ENCODE assay signal across 32 cellular contexts in genomic region chr12:414841-415240, GRCh38. TPM values are rescaled to one million over a fixed set of nuclear protein-coding genes. Genes with fewer than 3 reads are reported as not detected.
"Had no signal": no experiment of that assay in that cellular context is flagged by ENCODE, and none has a peak within 500 bp of the region (broad histone marks: within the 10 kb centered on the region; RNA-seq: fewer than 3 reads in every experiment).

No MANE protein-coding gene starts in this region.

- ATAC-seq: activated CD4-positive, alpha-beta T cell treated with anti-CD3 and anti-CD28 coated beads for 36 hours; activated CD8-positive, alpha-beta memory T cell treated with anti-CD3 and anti-CD28 coated beads, Interleukin-2, amount 10 ng/mL, durations not matched to agents 7 days and 5 days; activated CD8-positive, alpha-beta T cell treated with anti-CD3 and anti-CD28 coated beads, Interleukin-2, amount 10 ng/mL, durations not matched to agents 7 days and 5 days; activated naive CD8-positive, alpha-beta T cell treated with anti-CD3 and anti-CD28 coated beads, Interleukin-2, amount 50 U/mL, for 24 hours; body of pancreas; gastroesophageal sphincter; heart right ventricle had no signal

- H3K4me3 Mint-ChIP-seq: activated CD4-positive, alpha-beta memory T cell treated with anti-CD3 and anti-CD28 coated beads for 36 hours; activated CD4-positive, alpha-beta T cell treated with anti-CD3 and anti-CD28 coated beads for 36 hours; activated CD4-positive, alpha-beta T cell treated with anti-CD3 and anti-CD28 coated beads, Interleukin-2, amount 10 ng/mL, durations not matched to agents 24 days and 14 days; activated CD8-positive, alpha-beta memory T cell treated with anti-CD3 and anti-CD28 coated beads, Interleukin-2, amount 10 ng/mL, durations not matched to agents 7 days and 5 days; activated CD8-positive, alpha-beta T cell treated with anti-CD3 and anti-CD28 coated beads, Interleukin-2, amount 10 ng/mL, durations not matched to agents 7 days and 5 days; activated naive CD4-positive, alpha-beta T cell treated with anti-CD3 and anti-CD28 coated beads for 36 hours; activated naive CD4-positive, alpha-beta T cell treated with anti-CD3 and anti-CD28 coated beads, Interleukin-2, amount 50 U/mL, for 24 hours; activated naive CD8-positive, alpha-beta T cell treated with anti-CD3 and anti-CD28 coated beads for 36 hours; activated naive CD8-positive, alpha-beta T cell treated with anti-CD3 and anti-CD28 coated beads, Interleukin-2, amount 50 U/mL, for 24 hours; activated T-helper 1 cell treated with anti-CD3 and anti-CD28 coated beads, Interleukin-12 subunit alpha, Interleukin-12 subunit beta, Interleukin-2, Interleukin-4 antibody, amounts not matched to agents 30 ng/mL and 10 ng/mL and 1 ng/mL, durations not matched to agents 14 hours and 24 hours and 36 hours; endodermal cell had no signal

- H3K27ac ChIP-seq: adrenal gland, body of pancreas, colonic mucosa, esophagus muscularis mucosa, gastroesophageal sphincter, heart right ventricle had no signal

- H3K27me3 ChIP-seq: adrenal gland, body of pancreas, colonic mucosa, esophagus muscularis mucosa, gastroesophageal sphincter, heart right ventricle had no signal

- H3K27me3 Mint-ChIP-seq: activated CD4-positive, alpha-beta memory T cell treated with anti-CD3 and anti-CD28 coated beads for 36 hours; activated CD4-positive, alpha-beta T cell treated with anti-CD3 and anti-CD28 coated beads for 36 hours; activated CD4-positive, alpha-beta T cell treated with anti-CD3 and anti-CD28 coated beads, Interleukin-2, amount 10 ng/mL, durations not matched to agents 24 days and 14 days; activated CD8-positive, alpha-beta memory T cell treated with anti-CD3 and anti-CD28 coated beads, Interleukin-2, amount 10 ng/mL, durations not matched to agents 7 days and 5 days; activated naive CD4-positive, alpha-beta T cell treated with anti-CD3 and anti-CD28 coated beads, Interleukin-2, amount 50 U/mL, for 24 hours; activated naive CD8-positive, alpha-beta T cell treated with anti-CD3 and anti-CD28 coated beads for 36 hours; activated naive CD8-positive, alpha-beta T cell treated with anti-CD3 and anti-CD28 coated beads, Interleukin-2, amount 50 U/mL, for 24 hours had no signal

- H3K4me1 ChIP-seq: adrenal gland, body of pancreas, colonic mucosa, esophagus muscularis mucosa, gastroesophageal sphincter, heart right ventricle had no signal

- DNase-seq: activated CD4-positive, alpha-beta memory T cell treated with anti-CD3 and anti-CD28 coated beads for 36 hours; activated CD4-positive, alpha-beta T cell treated with anti-CD3 and anti-CD28 coated beads for 36 hours; activated CD4-positive, alpha-beta T cell treated with anti-CD3 and anti-CD28 coated beads, Interleukin-2, amount 10 ng/mL, durations not matched to agents 24 days and 14 days; activated CD4-positive, CD25-positive, alpha-beta regulatory T cell; activated CD4-positive, CD25-positive, alpha-beta regulatory T cell treated with anti-CD3 and anti-CD28 coated beads, Interleukin-2, amount 50 U/mL, for 72 hours; activated CD8-positive, alpha-beta memory T cell treated with anti-CD3 and anti-CD28 coated beads, Interleukin-2, amount 10 ng/mL, durations not matched to agents 7 days and 5 days; activated CD8-positive, alpha-beta memory T cell treated with anti-CD3 and anti-CD28 coated beads, Interleukin-2, amount 50 U/mL, for 4 hours; activated CD8-positive, alpha-beta T cell treated with anti-CD3 and anti-CD28 coated beads, Interleukin-2, amount 10 ng/mL, durations not matched to agents 7 days and 5 days; activated effector memory CD4-positive, alpha-beta T cell treated with anti-CD3 and anti-CD28 coated beads, Interleukin-2, amount 50 U/mL, for 16 hours; activated naive CD4-positive, alpha-beta T cell treated with anti-CD3 and anti-CD28 coated beads for 36 hours; activated naive CD8-positive, alpha-beta T cell treated with anti-CD3 and anti-CD28 coated beads for 36 hours; activated naive CD8-positive, alpha-beta T cell treated with anti-CD3 and anti-CD28 coated beads, Interleukin-2, amount 50 U/mL, for 24 hours; activated T-cell treated with anti-CD3 and anti-CD28 coated beads, Interleukin-2, amount 50 U/mL, for 1 hour; activated T-cell treated with anti-CD3 and anti-CD28 coated beads, Interleukin-2, amount 50 U/mL, for 48 hours; adrenal gland; amygdala; aorta; body of pancreas; caudate nucleus; cerebellar nuclear complex; colonic mucosa; effector memory CD4-positive, alpha-beta T cell; endodermal cell; erythroblast; foreskin melanocyte; heart right ventricle had no signal

- H3K4me1 Mint-ChIP-seq: activated CD4-positive, alpha-beta T cell treated with anti-CD3 and anti-CD28 coated beads for 36 hours; activated CD4-positive, alpha-beta T cell treated with anti-CD3 and anti-CD28 coated beads, Interleukin-2, amount 10 ng/mL, durations not matched to agents 24 days and 14 days; activated CD8-positive, alpha-beta memory T cell treated with anti-CD3 and anti-CD28 coated beads, Interleukin-2, amount 10 ng/mL, durations not matched to agents 7 days and 5 days; activated naive CD4-positive, alpha-beta T cell treated with anti-CD3 and anti-CD28 coated beads, Interleukin-2, amount 50 U/mL, for 24 hours; activated naive CD8-positive, alpha-beta T cell treated with anti-CD3 and anti-CD28 coated beads for 36 hours; activated naive CD8-positive, alpha-beta T cell treated with anti-CD3 and anti-CD28 coated beads, Interleukin-2, amount 50 U/mL, for 24 hours; endodermal cell had no signal

- H3K4me3 ChIP-seq: adrenal gland, body of pancreas, colonic mucosa, esophagus muscularis mucosa, gastroesophageal sphincter, heart right ventricle had no signal

- H3K36me3 ChIP-seq: colonic mucosa had no signal

- H3K27ac Mint-ChIP-seq: activated CD4-positive, alpha-beta memory T cell treated with anti-CD3 and anti-CD28 coated beads for 36 hours; activated CD4-positive, alpha-beta T cell treated with anti-CD3 and anti-CD28 coated beads for 36 hours; activated CD4-positive, alpha-beta T cell treated with anti-CD3 and anti-CD28 coated beads, Interleukin-2, amount 10 ng/mL, durations not matched to agents 24 days and 14 days; activated CD8-positive, alpha-beta memory T cell treated with anti-CD3 and anti-CD28 coated beads, Interleukin-2, amount 10 ng/mL, durations not matched to agents 7 days and 5 days; activated CD8-positive, alpha-beta T cell treated with anti-CD3 and anti-CD28 coated beads, Interleukin-2, amount 10 ng/mL, durations not matched to agents 7 days and 5 days; activated naive CD4-positive, alpha-beta T cell treated with anti-CD3 and anti-CD28 coated beads for 36 hours; activated naive CD4-positive, alpha-beta T cell treated with anti-CD3 and anti-CD28 coated beads, Interleukin-2, amount 50 U/mL, for 24 hours; activated naive CD8-positive, alpha-beta T cell treated with anti-CD3 and anti-CD28 coated beads for 36 hours; activated naive CD8-positive, alpha-beta T cell treated with anti-CD3 and anti-CD28 coated beads, Interleukin-2, amount 50 U/mL, for 24 hours; activated T-helper 1 cell treated with anti-CD3 and anti-CD28 coated beads, Interleukin-12 subunit alpha, Interleukin-12 subunit beta, Interleukin-2, Interleukin-4 antibody, amounts not matched to agents 30 ng/mL and 10 ng/mL and 1 ng/mL, durations not matched to agents 14 hours and 24 hours and 36 hours; activated T-helper 2 cell treated with anti-CD3 and anti-CD28 coated beads, Interferon-gamma antibody, Interleukin-2, Interleukin-4, amounts not matched to agents 10 μg/mL and 5 μg/mL and 100 μg/mL, durations not matched to agents 14 hours and 24 hours and 36 hours; endodermal cell had no signal

- H3K9me3 Mint-ChIP-seq: activated CD4-positive, alpha-beta memory T cell treated with anti-CD3 and anti-CD28 coated beads for 36 hours; activated CD4-positive, alpha-beta T cell treated with anti-CD3 and anti-CD28 coated beads, Interleukin-2, amount 10 ng/mL, durations not matched to agents 24 days and 14 days; activated naive CD4-positive, alpha-beta T cell treated with anti-CD3 and anti-CD28 coated beads for 36 hours; activated naive CD4-positive, alpha-beta T cell treated with anti-CD3 and anti-CD28 coated beads, Interleukin-2, amount 50 U/mL, for 24 hours; activated naive CD8-positive, alpha-beta T cell treated with anti-CD3 and anti-CD28 coated beads for 36 hours; activated naive CD8-positive, alpha-beta T cell treated with anti-CD3 and anti-CD28 coated beads, Interleukin-2, amount 50 U/mL, for 24 hours; activated T-helper 1 cell treated with anti-CD3 and anti-CD28 coated beads, Interleukin-12 subunit alpha, Interleukin-12 subunit beta, Interleukin-2, Interleukin-4 antibody, amounts not matched to agents 30 ng/mL and 10 ng/mL and 1 ng/mL, durations not matched to agents 14 hours and 24 hours and 36 hours; activated T-helper 2 cell treated with anti-CD3 and anti-CD28 coated beads, Interferon-gamma antibody, Interleukin-2, Interleukin-4, amounts not matched to agents 10 μg/mL and 5 μg/mL and 100 μg/mL, durations not matched to agents 14 hours and 24 hours and 36 hours; endodermal cell had no signal

- H3K9me3 ChIP-seq: adrenal gland, body of pancreas, colonic mucosa, esophagus muscularis mucosa, gastroesophageal sphincter, heart right ventricle had no signal

RNA-seq across cellular contexts. Expression of gene B4GALNT3, which starts 44.9 kb away (rescaled TPM):
- total RNA-seq: fibroblast of lung had no signal
- polyA plus RNA-seq: fibroblast of lung had no signal
